ENCODE assay signal across 9 cellular contexts in the genomic region with DNA sequence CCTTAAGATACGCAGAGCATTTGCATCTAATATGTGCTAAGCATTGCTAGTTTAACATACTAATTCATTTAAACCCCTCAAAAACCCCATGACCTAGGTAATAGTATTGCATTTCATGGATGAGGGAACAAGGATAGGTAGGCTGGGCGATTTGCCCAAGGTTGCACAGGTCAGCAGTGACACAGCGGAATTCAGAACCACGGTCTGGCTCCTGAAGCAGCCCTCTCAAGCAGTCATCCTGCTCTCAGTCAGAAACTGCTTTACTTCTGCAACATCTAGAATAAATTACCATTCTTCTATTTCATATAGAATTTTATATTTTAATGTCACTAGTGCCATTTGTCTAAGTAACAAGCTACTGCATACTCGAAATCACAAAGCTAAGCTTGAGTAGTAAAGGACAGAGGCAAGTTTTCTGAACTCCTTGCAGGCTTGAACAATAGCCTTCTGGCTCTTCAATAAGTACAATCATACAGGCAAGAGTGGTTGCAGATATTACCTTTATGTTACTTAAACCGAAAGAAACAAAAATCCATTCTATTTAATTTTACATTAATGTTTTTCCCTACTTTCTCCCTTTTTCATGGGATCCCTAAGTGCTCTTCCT. TPM values are rescaled to one million over a fixed set of nuclear protein-coding genes. Genes with fewer than 3 reads are reported as not detected.
DNase-seq lines count a peak whose midpoint lies in the region; ATAC-seq and TF ChIP-seq lines count a peak whose summit lies in the region.
"Had no signal": no experiment of that assay in that cellular context is flagged by ENCODE, and none has a peak within 500 bp of the region (broad histone marks: within the 10 kb centered on the region; RNA-seq: fewer than 3 reads in every experiment).

No MANE protein-coding gene starts in this region.

- H3K9me3 Mint-ChIP-seq in neural progenitor cell: no peaks in the 10 kb centered on the region
- H3K9me3 Mint-ChIP-seq in activated T-cell treated with anti-CD3 and anti-CD28 coated beads, Interleukin-2, amount 50 U/mL, for 4 hours: no peaks in the 10 kb centered on the region
- H3K9me3 Mint-ChIP-seq: T-cell had no signal

- no peak for TF ChIP-seq POLR2A in Peyer's patch (IDR thresholded peaks at IDR 0.05)

- no peak overlapping the region for H3K4me3 Mint-ChIP-seq in neural progenitor cell
- no peak overlapping the region for H3K4me3 Mint-ChIP-seq in activated T-cell treated with anti-CD3 and anti-CD28 coated beads, Interleukin-2, amount 50 U/mL, for 4 hours
- H3K4me3 Mint-ChIP-seq: T-cell had no signal

- ATAC-seq in HG02759 (IDR thresholded peaks at IDR 0.05; ENCODE audit: unreplicated experiment) (peak; percentile 32), RWPE2 (ENCODE audit: low read depth) (peak; percentile 30; the same call in 1 of the 3 replicates), GM18520 (IDR thresholded peaks at IDR 0.05; ENCODE audit: unreplicated experiment) (no peak)
- no peak for ATAC-seq in activated T-cell treated with anti-CD3 and anti-CD28 coated beads, Interleukin-2, amount 50 U/mL, for 4 hours

- no peaks in the 10 kb centered on the region for H3K36me3 Mint-ChIP-seq in neural progenitor cell
- H3K36me3 Mint-ChIP-seq in activated T-cell treated with anti-CD3 and anti-CD28 coated beads, Interleukin-2, amount 50 U/mL, for 4 hours (ENCODE audit: insufficient read depth): no peaks in the 10 kb centered on the region
- H3K36me3 Mint-ChIP-seq: T-cell had no signal

- no peaks in the 10 kb centered on the region for H3K79me2 ChIP-seq in neural progenitor cell (ENCODE audit: low read depth)

- H3K4me1 Mint-ChIP-seq in neural progenitor cell: peaks cover 23% of the 10 kb centered on the region
- H3K4me1 Mint-ChIP-seq in activated T-cell treated with anti-CD3 and anti-CD28 coated beads, Interleukin-2, amount 50 U/mL, for 4 hours (ENCODE audit: low read depth): peaks cover 8% of the 10 kb centered on the region

- H3K27me3 ChIP-seq in RWPE2 (ENCODE audit: insufficient read depth, poor library complexity, severe bottlenecking): no peaks in the 10 kb centered on the region
- no peaks in the 10 kb centered on the region for H3K27me3 ChIP-seq in neural progenitor cell
- H3K27me3 ChIP-seq in Peyer's patch: no peaks in the 10 kb centered on the region

- DNase-seq in DMS53 (lab: John Stamatoyannopoulos, UW) (peak; percentile 24), DMS53 treated with DMSO at 0.1 percent for 48 hours (lab: John Stamatoyannopoulos, UW; ENCODE audit: unreplicated experiment) (no peak), RWPE2 (ENCODE audit: low spot score) (no peak), neural progenitor cell (ENCODE audit: low spot score) (no peak), Peyer's patch (no peak)
- DNase-seq in activated T-cell treated with anti-CD3 and anti-CD28 coated beads, Interleukin-2, amount 50 U/mL, for 4 hours: no peak

- peak overlapping the region; percentile 50 for H3K4me2 ChIP-seq in neural progenitor cell

- H3K4me1 ChIP-seq in RWPE2 (ENCODE audit: insufficient read depth, poor library complexity, severe bottlenecking) (peaks cover 17% of the 10 kb centered on the region), neural progenitor cell (peaks cover 11% of the 10 kb centered on the region), Peyer's patch (no peaks in the 10 kb centered on the region)

- no peak overlapping the region for H3K9ac ChIP-seq in neural progenitor cell

- H2AFZ ChIP-seq in neural progenitor cell (replicated peaks): no peak overlapping the region

- H3K9me3 ChIP-seq in RWPE2 (ENCODE audit: severe bottlenecking): no peaks in the 10 kb centered on the region
- no peaks in the 10 kb centered on the region for H3K9me3 ChIP-seq in neural progenitor cell (ENCODE audit: low read depth)
- no peaks in the 10 kb centered on the region for H3K9me3 ChIP-seq in Peyer's patch

- H3K36me3 ChIP-seq in RWPE2 (ENCODE audit: low read depth) (no peaks in the 10 kb centered on the region), neural progenitor cell (no peaks in the 10 kb centered on the region), Peyer's patch (no peaks in the 10 kb centered on the region)

- H3K4me3 ChIP-seq in RWPE2 (ENCODE audit: severe bottlenecking): no peak overlapping the region
- H3K4me3 ChIP-seq in neural progenitor cell: no peak overlapping the region
- H3K4me3 ChIP-seq in Peyer's patch: no peak overlapping the region

- H3K27ac Mint-ChIP-seq in neural progenitor cell: no peak overlapping the region
- H3K27ac Mint-ChIP-seq: T-cell had no signal

- peaks cover 4% of the 10 kb centered on the region for H3K27me3 Mint-ChIP-seq in neural progenitor cell (ENCODE audit: insufficient read depth, low read depth)
- H3K27me3 Mint-ChIP-seq in activated T-cell treated with anti-CD3 and anti-CD28 coated beads, Interleukin-2, amount 50 U/mL, for 4 hours (ENCODE audit: low read depth): peaks cover 38% of the 10 kb centered on the region

- no peak for TF ChIP-seq CTCF in RWPE2 (IDR thresholded peaks at IDR 0.05; ENCODE audit: poor library complexity, severe bottlenecking)
- no peak for TF ChIP-seq CTCF in neural progenitor cell (IDR thresholded peaks at IDR 0.05)
- TF ChIP-seq CTCF in Peyer's patch (IDR thresholded peaks at IDR 0.05): no peak

- H3F3A ChIP-seq in neural progenitor cell (ENCODE audit: low read depth): peaks cover 8% of the 10 kb centered on the region

- H3K27ac ChIP-seq in RWPE2 (ENCODE audit: poor library complexity, severe bottlenecking) (no peak overlapping the region), neural progenitor cell (no peak overlapping the region), Peyer's patch (no peak overlapping the region)

- H4K20me1 ChIP-seq in neural progenitor cell (ENCODE audit: low read depth): no peaks in the 10 kb centered on the region

RNA-seq across cellular contexts. Expression of a gene that starts 0.6 kb away (rescaled TPM):
- 0.54 and 1.1 TPM in 2 replicates for total RNA-seq in neural progenitor cell (ENCODE audit: low replicate concordance)
- 10 to 100 TPM in 2 of 4 donors, 1 to 10 TPM in 1, not detected in 1; 4.3 to 31.2 (median 19.3) TPM for total RNA-seq in Peyer's patch
- under 1 TPM; 0.63 to 0.87 (median 0.81) TPM for total RNA-seq in activated T-cell treated with anti-CD3 and anti-CD28 coated beads, Interleukin-2, amount 50 U/mL, for 4 hours

RNA-seq across cellular contexts. Expression of a gene that starts 32.5 kb away (rescaled TPM):
- total RNA-seq in neural progenitor cell (ENCODE audit: low replicate concordance): 36.0 and 40.4 TPM in 2 replicates
- total RNA-seq in Peyer's patch: 100 to 1,000 TPM in 1 of 4 donors, 10 to 100 TPM in 2, 1 to 10 TPM in 1; 9.8 to 238 (median 23.4) TPM
- total RNA-seq in activated T-cell treated with anti-CD3 and anti-CD28 coated beads, Interleukin-2, amount 50 U/mL, for 4 hours: 1 to 10 TPM; 2.8 to 6.0 (median 4.2) TPM

Comparison
In these comparisons a context has a peak if more than half of its experiments do, and no peak if none do; other contexts are left out.
1. ATAC-seq: peak in HG02759 (single experiment) and RWPE2 (single experiment); none in GM18520 (single experiment) and activated T-cell treated with anti-CD3 and anti-CD28 coated beads, Interleukin-2, amount 50 U/mL, for 4 hours (0 of 2).